In genomic region chr5:89168766-89169165, GRCh38 we compare ENCODE assay signal across 13 cellular contexts.
DNase-seq lines count a peak whose midpoint lies in the region; ATAC-seq lines count a peak whose summit lies in the region.
"Had no signal": no experiment of that assay in that cellular context is flagged by ENCODE, and none has a peak within 500 bp of the region (broad histone marks: within the 10 kb centered on the region; RNA-seq: fewer than 3 reads in every experiment).

No MANE protein-coding gene starts in this region.

- intact Hi-C loops in activated T-helper 1 cell treated with anti-CD3 and anti-CD28 coated beads, Interleukin-12 subunit alpha, Interleukin-12 subunit beta, Interleukin-2, Interleukin-4 antibody, amounts not matched to agents 30 ng/mL and 10 ng/mL and 1 ng/mL, durations not matched to agents 14 hours and 24 hours and 36 hours (cut with micrococcal nuclease), result no loop called here

- H3K4me1 Mint-ChIP-seq in activated T-helper 1 cell treated with anti-CD3 and anti-CD28 coated beads, Interleukin-12 subunit alpha, Interleukin-12 subunit beta, Interleukin-2, Interleukin-4 antibody, amounts not matched to agents 30 ng/mL and 10 ng/mL and 1 ng/mL, durations not matched to agents 14 hours and 24 hours and 36 hours (ENCODE audit: low read depth), result no peaks in the 10 kb centered on the region

- ATAC-seq in GM18498 (IDR thresholded peaks at IDR 0.05; ENCODE audit: unreplicated experiment), result peak; percentile 98
- ATAC-seq in GM19452 (IDR thresholded peaks at IDR 0.05; ENCODE audit: unreplicated experiment), result peak; percentile 92
- peak; percentile 87 for ATAC-seq in HG02763 (IDR thresholded peaks at IDR 0.05; ENCODE audit: unreplicated experiment)
- peak; percentile 83 for ATAC-seq in HG03457 (IDR thresholded peaks at IDR 0.05; ENCODE audit: unreplicated experiment)
- ATAC-seq: activated CD8-positive, alpha-beta T cell treated with anti-CD3 and anti-CD28 coated beads, Interleukin-2, amount 10 ng/mL, durations not matched to agents 7 days and 5 days had no signal

- no peak for DNase-seq in NCI-H1436 treated with DMSO at 0.1 percent for 48 hours (lab: John Stamatoyannopoulos, UW)
- DNase-seq in HuH-7.5 (ENCODE audit: low spot score), result no peak
- DNase-seq in GOT3 (lab: John Stamatoyannopoulos, UW), result no peak
- DNase-seq in activated T-helper 1 cell treated with anti-CD3 and anti-CD28 coated beads, Interleukin-12 subunit alpha, Interleukin-12 subunit beta, Interleukin-2, Interleukin-4 antibody, amounts not matched to agents 30 ng/mL and 10 ng/mL and 1 ng/mL, durations not matched to agents 14 hours and 24 hours and 36 hours (ENCODE audit: low spot score), result no peak
- DNase-seq: activated CD8-positive, alpha-beta T cell treated with anti-CD3 and anti-CD28 coated beads, Interleukin-2, amount 10 ng/mL, durations not matched to agents 7 days and 5 days; activated naive CD4-positive, alpha-beta T cell treated with anti-CD3 and anti-CD28 coated beads for 36 hours; erythroblast; NCI-H446 treated with DMSO at 0.1 percent for 48 hours; T-helper 9 cell had no signal

- no peak overlapping the region for H3K4me3 Mint-ChIP-seq in activated T-helper 1 cell treated with anti-CD3 and anti-CD28 coated beads, Interleukin-12 subunit alpha, Interleukin-12 subunit beta, Interleukin-2, Interleukin-4 antibody, amounts not matched to agents 30 ng/mL and 10 ng/mL and 1 ng/mL, durations not matched to agents 14 hours and 24 hours and 36 hours
- H3K4me3 Mint-ChIP-seq: activated CD8-positive, alpha-beta T cell treated with anti-CD3 and anti-CD28 coated beads, Interleukin-2, amount 10 ng/mL, durations not matched to agents 7 days and 5 days; activated naive CD4-positive, alpha-beta T cell treated with anti-CD3 and anti-CD28 coated beads for 36 hours had no signal

- peaks cover 3% of the 10 kb centered on the region for H3K9me3 Mint-ChIP-seq in activated T-helper 1 cell treated with anti-CD3 and anti-CD28 coated beads, Interleukin-12 subunit alpha, Interleukin-12 subunit beta, Interleukin-2, Interleukin-4 antibody, amounts not matched to agents 30 ng/mL and 10 ng/mL and 1 ng/mL, durations not matched to agents 14 hours and 24 hours and 36 hours

- no peaks in the 10 kb centered on the region for H3K36me3 Mint-ChIP-seq in activated T-helper 1 cell treated with anti-CD3 and anti-CD28 coated beads, Interleukin-12 subunit alpha, Interleukin-12 subunit beta, Interleukin-2, Interleukin-4 antibody, amounts not matched to agents 30 ng/mL and 10 ng/mL and 1 ng/mL, durations not matched to agents 14 hours and 24 hours and 36 hours (ENCODE audit: low read depth)

- no peaks in the 10 kb centered on the region for H3K27me3 Mint-ChIP-seq in activated T-helper 1 cell treated with anti-CD3 and anti-CD28 coated beads, Interleukin-12 subunit alpha, Interleukin-12 subunit beta, Interleukin-2, Interleukin-4 antibody, amounts not matched to agents 30 ng/mL and 10 ng/mL and 1 ng/mL, durations not matched to agents 14 hours and 24 hours and 36 hours (ENCODE audit: insufficient read depth)

- no peak overlapping the region for H3K27ac Mint-ChIP-seq in activated T-helper 1 cell treated with anti-CD3 and anti-CD28 coated beads, Interleukin-12 subunit alpha, Interleukin-12 subunit beta, Interleukin-2, Interleukin-4 antibody, amounts not matched to agents 30 ng/mL and 10 ng/mL and 1 ng/mL, durations not matched to agents 14 hours and 24 hours and 36 hours
- H3K27ac Mint-ChIP-seq: activated CD8-positive, alpha-beta T cell treated with anti-CD3 and anti-CD28 coated beads, Interleukin-2, amount 10 ng/mL, durations not matched to agents 7 days and 5 days; activated naive CD4-positive, alpha-beta T cell treated with anti-CD3 and anti-CD28 coated beads for 36 hours had no signal
